ENCODE assay signal across 21 cellular contexts in the genomic region with DNA sequence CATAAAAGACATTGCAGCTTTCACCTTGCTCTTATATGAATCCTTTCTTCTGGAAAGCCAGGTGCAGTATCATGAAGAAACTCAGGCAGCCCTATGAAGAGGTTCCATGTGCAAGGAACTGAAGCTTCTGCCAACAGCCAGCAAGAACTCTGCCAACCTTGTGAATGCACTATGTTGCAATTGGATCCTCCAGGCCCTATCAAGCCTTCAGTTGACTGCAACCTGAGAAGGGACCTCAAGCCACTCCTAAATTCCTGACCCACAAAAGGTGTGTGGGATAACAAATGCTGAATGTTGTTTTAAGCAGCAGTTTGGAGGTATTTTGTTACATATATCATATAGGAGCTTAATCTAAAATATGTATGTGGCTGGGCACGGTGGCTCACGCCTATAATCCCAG.
DNase-seq lines count a peak whose midpoint lies in the region; ATAC-seq and TF ChIP-seq lines count a peak whose summit lies in the region.
"Had no signal": no experiment of that assay in that cellular context is flagged by ENCODE, and none has a peak within 500 bp of the region (broad histone marks: within the 10 kb centered on the region; RNA-seq: fewer than 3 reads in every experiment).

No MANE protein-coding gene starts in this region.

- no peaks in the 10 kb centered on the region for H3K36me3 ChIP-seq in breast epithelium
- no peaks in the 10 kb centered on the region for H3K36me3 ChIP-seq in thyroid gland
- H3K36me3 ChIP-seq: ascending aorta, tibial artery had no signal

- WGBS in thyroid gland, 2 donors: 79 to 87% methylated on average over 2 of the region's 2 CpGs

- H3K4me3 Mint-ChIP-seq in MCF 10A (ENCODE audit: unreplicated experiment): no peak overlapping the region
- H3K4me3 Mint-ChIP-seq: activated CD4-positive, alpha-beta memory T cell treated with anti-CD3 and anti-CD28 coated beads for 36 hours; activated naive CD4-positive, alpha-beta T cell treated with anti-CD3 and anti-CD28 coated beads, Interleukin-2, amount 10 ng/mL, durations not matched to agents 7 days and 5 days; endodermal cell; IgD-negative memory B cell had no signal

- H3K27ac ChIP-seq in breast epithelium (no peak overlapping the region), foreskin keratinocyte (no peak overlapping the region), thyroid gland (peak overlapping the region; percentile 35 to 64 (median 61))
- H3K27ac ChIP-seq: ascending aorta, tibial artery had no signal

- peaks cover 15% of the 10 kb centered on the region for H3K36me3 Mint-ChIP-seq in MCF 10A (ENCODE audit: insufficient read depth, unreplicated experiment)

- no peaks in the 10 kb centered on the region for H3K27me3 Mint-ChIP-seq in MCF 10A (ENCODE audit: insufficient read depth, unreplicated experiment)
- H3K27me3 Mint-ChIP-seq: activated CD4-positive, alpha-beta memory T cell treated with anti-CD3 and anti-CD28 coated beads for 36 hours; activated naive CD4-positive, alpha-beta T cell treated with anti-CD3 and anti-CD28 coated beads, Interleukin-2, amount 10 ng/mL, durations not matched to agents 7 days and 5 days; IgD-negative memory B cell had no signal

- H3K9me3 Mint-ChIP-seq in MCF 10A (ENCODE audit: unreplicated experiment): peaks cover 7% of the 10 kb centered on the region

- H3K9me3 ChIP-seq in breast epithelium: peaks cover 0 to 5% of the 10 kb centered on the region in 2 donors
- H3K9me3 ChIP-seq in thyroid gland: no peaks in the 10 kb centered on the region
- H3K9me3 ChIP-seq: ascending aorta, tibial artery had no signal

- H3K27ac Mint-ChIP-seq in MCF 10A (ENCODE audit: low read depth, unreplicated experiment): no peak overlapping the region
- H3K27ac Mint-ChIP-seq: activated CD4-positive, alpha-beta memory T cell treated with anti-CD3 and anti-CD28 coated beads for 36 hours; activated naive CD4-positive, alpha-beta T cell treated with anti-CD3 and anti-CD28 coated beads, Interleukin-2, amount 10 ng/mL, durations not matched to agents 7 days and 5 days; endodermal cell; IgD-negative memory B cell had no signal

- TF ChIP-seq CTCF in MCF 10A (IDR thresholded peaks at IDR 0.05; ENCODE audit: unreplicated experiment): no peak
- TF ChIP-seq CTCF in breast epithelium (IDR thresholded peaks at IDR 0.05): no peak
- TF ChIP-seq CTCF in foreskin keratinocyte (conservative IDR thresholded peaks at IDR 0.05): no peak
- no peak for TF ChIP-seq CTCF in thyroid gland (IDR thresholded peaks at IDR 0.05)

- peaks cover 6% of the 10 kb centered on the region for H3K4me1 Mint-ChIP-seq in MCF 10A (ENCODE audit: insufficient read depth, unreplicated experiment)
- H3K4me1 Mint-ChIP-seq: endodermal cell had no signal

- H3K4me3 ChIP-seq in breast epithelium (no peak overlapping the region), thyroid gland (replicated peaks in 1 of 3) (no peak overlapping the region)
- H3K4me3 ChIP-seq: ascending aorta, mucosa of descending colon, tibial artery had no signal

- intact Hi-C loops in MCF 10A (cut with micrococcal nuclease): loop anchor here (2.0 kb wide), 1 partner anchor 115 kb away; no protein-coding TSS in a partner anchor
- intact Hi-C loops in breast epithelium (cut with DNase I; ENCODE audit: low total_unique reads): no loop called here
- intact Hi-C loops in thyroid gland (cut with DNase I): no loop called here

- ATAC-seq in foreskin keratinocyte (no peak), HG02870 (IDR thresholded peaks at IDR 0.05; ENCODE audit: unreplicated experiment) (no peak)
- ATAC-seq: mucosa of descending colon had no signal

- CTCF ChIA-PET in MCF 10A (lab: Yijun Ruan, JAX): interaction anchor here (0.5 to 2.7 kb wide), 4 partner anchors 63 to 758 kb away, joined by 3 to 20 read pairs (median 4); no protein-coding TSS in a partner anchor

- DNase-seq in MCF 10A (ENCODE audit: unreplicated experiment): peak; percentile 96
- no peak for DNase-seq in breast epithelium (ENCODE audit: low spot score in 2 of 2)
- DNase-seq in NCI-H510A treated with DMSO at 0.1 percent for 48 hours (lab: John Stamatoyannopoulos, UW): peak; percentile 97
- DNase-seq in foreskin keratinocyte: peak; percentile 40 to 69
- DNase-seq in thyroid gland: peak; percentile 76 to 77
- DNase-seq in AG08396 (ENCODE audit: low spot score): no peak
- no peak for DNase-seq in H4 (ENCODE audit: low spot score)
- DNase-seq: activated CD4-positive, alpha-beta memory T cell treated with anti-CD3 and anti-CD28 coated beads for 36 hours; activated naive CD4-positive, alpha-beta T cell treated with anti-CD3 and anti-CD28 coated beads, Interleukin-2, amount 10 ng/mL, durations not matched to agents 7 days and 5 days; activated T-cell treated with anti-CD3 and anti-CD28 coated beads, Interleukin-2, amount 50 U/mL, for 1 hour; C1 segment of cervical spinal cord; endodermal cell; foreskin fibroblast; hypothalamus; mucosa of descending colon; NCI-H1930; retina; tibial artery had no signal

- POLR2A ChIA-PET in MCF 10A (lab: Yijun Ruan, JAX): interaction anchor here (0.6 to 3.2 kb wide), 17 partner anchors 9 to 208 kb away, joined by 3 to 20 read pairs (median 3); a partner anchor contains a TSS

- H3K27me3 ChIP-seq in breast epithelium: no peaks in the 10 kb centered on the region
- H3K27me3 ChIP-seq in foreskin keratinocyte: no peaks in the 10 kb centered on the region
- H3K27me3 ChIP-seq in thyroid gland: no peaks in the 10 kb centered on the region
- H3K27me3 ChIP-seq: ascending aorta, tibial artery had no signal

- TF ChIP-seq POLR2A in breast epithelium (IDR thresholded peaks at IDR 0.05) (no peak), thyroid gland (IDR thresholded peaks at IDR 0.05) (peak in 1 of 2 donors; percentile 46)

- H3K4me1 ChIP-seq in breast epithelium (no peaks in the 10 kb centered on the region), foreskin keratinocyte (no peaks in the 10 kb centered on the region), thyroid gland (peaks cover 19 to 22% of the 10 kb centered on the region in 2 donors)

- no TSS peak for BruUV-seq in MCF 10A (replicated peaks; lab: Mats Ljungman, UMichigan)

Comparison
In these comparisons a context has a peak if more than half of its experiments do, and no peak if none do; other contexts are left out.
1. DNase-seq: peak in MCF 10A (single experiment), NCI-H510A treated with DMSO at 0.1 percent for 48 hours (single experiment), foreskin keratinocyte (2 of 2) and thyroid gland (2 of 2); none in breast epithelium (0 of 2), AG08396 (single experiment) and H4 (single experiment).
2. H3K27ac ChIP-seq: peak in thyroid gland (3 of 3); none in breast epithelium (0 of 2) and foreskin keratinocyte (single experiment).